Comparison of ENCODE assay signal across 1 cellular context in genomic region chr17:74769266-74769855, GRCh38.
TF ChIP-seq lines count a peak whose summit lies in the region.

No MANE protein-coding gene starts in this region.

TF ChIP-seq in SK-N-SH treated with all-trans-retinoic acid at 6 μM for 48 hours, 23 proteins besides CTCF, POLR2A, EP300 and RAD21 (continued from another document):
- TF ChIP-seq ZNF8 (CRISPR knock-in tag; IDR thresholded peaks at IDR 0.05), result no peak
- no peak for TF ChIP-seq TOX (CRISPR knock-in tag; IDR thresholded peaks at IDR 0.05; ENCODE audit: borderline replicate concordance)
- no peak for TF ChIP-seq PPARA (CRISPR knock-in tag; IDR thresholded peaks at IDR 0.05; ENCODE audit: borderline replicate concordance)
- no peak for TF ChIP-seq TSHZ2 (CRISPR knock-in tag; IDR thresholded peaks at IDR 0.05)
- no peak for TF ChIP-seq ZC3H10 (CRISPR knock-in tag; IDR thresholded peaks at IDR 0.05)
- TF ChIP-seq CSRNP3 (CRISPR knock-in tag; IDR thresholded peaks at IDR 0.05), result no peak
- TF ChIP-seq ZNF565 (CRISPR knock-in tag; conservative IDR thresholded peaks at IDR 0.05; ENCODE audit: low read depth), result no peak
